In genomic region chr2:174195253-174195652, GRCh38 we compare ENCODE assay signal across 16 cellular contexts.
"Had no signal": no experiment of that assay in that cellular context is flagged by ENCODE, and none has a peak within 500 bp of the region (broad histone marks: within the 10 kb centered on the region; RNA-seq: fewer than 3 reads in every experiment).

No MANE protein-coding gene starts in this region.

- H3K9me3 Mint-ChIP-seq: activated T-helper 2 cell treated with anti-CD3 and anti-CD28 coated beads, Interferon-gamma antibody, Interleukin-2, Interleukin-4, amounts not matched to agents 10 μg/mL and 5 μg/mL and 100 μg/mL, durations not matched to agents 14 hours and 24 hours and 36 hours; natural killer cell treated with Interleukin-12 subunit alpha and Interleukin-12 subunit beta and Interleukin-15 and Interleukin-18, amount 100 ng/mL, for 72 hours; stimulated activated naive B cell treated with anti-CD40 and anti-IgM and Interleukin-4, amounts not matched to agents 10 μg/mL and 1 μg/mL and 100 μg/mL, for 72 hours; T-helper 2 cell treated with Interferon-gamma antibody and Interleukin-4, amounts not matched to agents 5 μg/mL and 100 μg/mL, for 36 hours had no signal

- DNase-seq: activated CD4-positive, CD25-positive, alpha-beta regulatory T cell; activated naive CD4-positive, alpha-beta T cell treated with anti-CD3 and anti-CD28 coated beads, Interleukin-2, amount 50 U/mL, for 16 hours; erythroblast; glutamatergic neuron; hypothalamus; left cardiac atrium; lower lobe of right lung; posterior cingulate gyrus; stimulated activated CD4-positive, alpha-beta T cell treated with anti-CD3 and anti-CD28 coated beads, Interleukin-15, amount 100 ng/mL, for 24 hours; stimulated activated CD4-positive, alpha-beta T cell treated with anti-CD3 and anti-CD28 coated beads, Interleukin-4, amount 100 ng/mL, for 1 hour; stimulated activated naive B cell treated with anti-CD40 and anti-IgM and Interleukin-4, amounts not matched to agents 10 μg/mL and 1 μg/mL and 100 μg/mL, for 72 hours; uterus had no signal

- H3K27ac ChIP-seq: lower lobe of right lung, tibial nerve, uterus had no signal

- H3K9me3 ChIP-seq: lower lobe of right lung, uterus had no signal

- H3K27ac Mint-ChIP-seq: activated T-helper 2 cell treated with anti-CD3 and anti-CD28 coated beads, Interferon-gamma antibody, Interleukin-2, Interleukin-4, amounts not matched to agents 10 μg/mL and 5 μg/mL and 100 μg/mL, durations not matched to agents 14 hours and 24 hours and 36 hours; natural killer cell treated with Interleukin-12 subunit alpha and Interleukin-12 subunit beta and Interleukin-15 and Interleukin-18, amount 100 ng/mL, for 72 hours; stimulated activated naive B cell treated with anti-CD40 and anti-IgM and Interleukin-4, amounts not matched to agents 10 μg/mL and 1 μg/mL and 100 μg/mL, for 72 hours; T-helper 2 cell treated with Interferon-gamma antibody and Interleukin-4, amounts not matched to agents 5 μg/mL and 100 μg/mL, for 36 hours had no signal

- ATAC-seq: left cardiac atrium; lower lobe of right lung; natural killer cell treated with Interleukin-12 subunit alpha and Interleukin-12 subunit beta and Interleukin-15 and Interleukin-18, amount 100 ng/mL, for 72 hours; stimulated activated naive B cell treated with anti-CD40 and anti-IgM and Interleukin-4, amounts not matched to agents 10 μg/mL and 1 μg/mL and 100 μg/mL, for 72 hours had no signal

- H3K36me3 ChIP-seq: lower lobe of right lung, tibial nerve, uterus had no signal

- H3K4me3 ChIP-seq: lower lobe of right lung, tibial nerve, uterus had no signal

- H3K27me3 Mint-ChIP-seq: natural killer cell treated with Interleukin-12 subunit alpha and Interleukin-12 subunit beta and Interleukin-15 and Interleukin-18, amount 100 ng/mL, for 72 hours; stimulated activated naive B cell treated with anti-CD40 and anti-IgM and Interleukin-4, amounts not matched to agents 10 μg/mL and 1 μg/mL and 100 μg/mL, for 72 hours had no signal

- H3K27me3 ChIP-seq: tibial nerve, uterus had no signal

- H3K4me3 Mint-ChIP-seq: natural killer cell treated with Interleukin-12 subunit alpha and Interleukin-12 subunit beta and Interleukin-15 and Interleukin-18, amount 100 ng/mL, for 72 hours; stimulated activated naive B cell treated with anti-CD40 and anti-IgM and Interleukin-4, amounts not matched to agents 10 μg/mL and 1 μg/mL and 100 μg/mL, for 72 hours; T-helper 2 cell treated with Interferon-gamma antibody and Interleukin-4, amounts not matched to agents 5 μg/mL and 100 μg/mL, for 36 hours had no signal

- H3K36me3 Mint-ChIP-seq: natural killer cell treated with Interleukin-12 subunit alpha and Interleukin-12 subunit beta and Interleukin-15 and Interleukin-18, amount 100 ng/mL, for 72 hours had no signal

- H3K4me1 ChIP-seq: lower lobe of right lung, tibial nerve, uterus had no signal
